1 cellular context compared by ENCODE assay signal in the genomic region with DNA sequence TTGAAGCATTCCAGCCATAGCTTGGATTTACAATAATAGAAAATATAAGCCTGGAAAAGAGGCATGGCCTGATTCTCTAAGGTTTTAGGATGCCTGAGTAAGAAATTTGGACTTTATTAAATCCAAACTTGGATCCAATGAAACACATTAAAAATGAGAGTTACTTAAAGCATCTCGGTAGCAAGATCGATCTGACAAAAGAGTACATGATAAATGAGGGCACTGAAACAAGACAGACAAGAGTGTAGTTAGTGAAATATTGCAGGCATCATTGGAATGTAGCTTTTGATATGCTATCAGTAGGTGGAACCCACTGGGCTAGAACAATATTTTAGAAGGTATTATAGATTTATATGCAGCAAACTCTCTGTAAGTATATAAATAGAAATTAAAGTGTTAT.
TF ChIP-seq lines count a peak whose summit lies in the region.

No MANE protein-coding gene starts in this region.

TF ChIP-seq in SK-N-SH, 30 proteins besides CTCF, POLR2A, EP300 and RAD21 (continued from another document):
- TF ChIP-seq, protein P1, sequence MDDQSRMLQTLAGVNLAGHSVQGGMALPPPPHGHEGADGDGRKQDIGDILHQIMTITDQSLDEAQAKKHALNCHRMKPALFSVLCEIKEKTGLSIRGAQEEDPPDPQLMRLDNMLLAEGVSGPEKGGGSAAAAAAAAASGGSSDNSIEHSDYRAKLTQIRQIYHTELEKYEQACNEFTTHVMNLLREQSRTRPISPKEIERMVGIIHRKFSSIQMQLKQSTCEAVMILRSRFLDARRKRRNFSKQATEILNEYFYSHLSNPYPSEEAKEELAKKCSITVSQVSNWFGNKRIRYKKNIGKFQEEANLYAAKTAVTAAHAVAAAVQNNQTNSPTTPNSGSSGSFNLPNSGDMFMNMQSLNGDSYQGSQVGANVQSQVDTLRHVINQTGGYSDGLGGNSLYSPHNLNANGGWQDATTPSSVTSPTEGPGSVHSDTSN (IDR thresholded peaks at IDR 0.05): peak; percentile 73
- TF ChIP-seq MEF2A (IDR thresholded peaks at IDR 0.05; ENCODE audit: borderline replicate concordance, low read depth): no peak
